Comparison of ENCODE assay signal across 1 cellular context in genomic region chr19:33344611-33345010, GRCh38.
TF ChIP-seq lines count a peak whose summit lies in the region.

No MANE protein-coding gene starts in this region.

TF ChIP-seq in A549, 52 proteins besides CTCF, POLR2A, EP300 and RAD21:
- no peak for TF ChIP-seq MAX (IDR thresholded peaks at IDR 0.05)
- TF ChIP-seq RFX5 (IDR thresholded peaks at IDR 0.05), result no peak
- TF ChIP-seq BHLHE40 (IDR thresholded peaks at IDR 0.05; ENCODE audit: low read depth, low read length), result no peak
- no peak for TF ChIP-seq KDM1A (IDR thresholded peaks at IDR 0.05; ENCODE audit: low read depth)
- TF ChIP-seq NPAS2 (CRISPR knock-in tag; IDR thresholded peaks at IDR 0.05; ENCODE audit: borderline replicate concordance), result no peak
- TF ChIP-seq SREBF2 (IDR thresholded peaks at IDR 0.05), result no peak
- no peak for TF ChIP-seq CEBPB (IDR thresholded peaks at IDR 0.05)
- no peak for TF ChIP-seq ZNF302 (CRISPR knock-in tag; IDR thresholded peaks at IDR 0.05)
- TF ChIP-seq MAFK (IDR thresholded peaks at IDR 0.05; ENCODE audit: partially characterized antibody), result no peak
- no peak for TF ChIP-seq ZSCAN20 (CRISPR knock-in tag; IDR thresholded peaks at IDR 0.05)
- TF ChIP-seq GATA3 (IDR thresholded peaks at IDR 0.05; ENCODE audit: borderline replicate concordance), result no peak
- no peak for TF ChIP-seq PBX3 (IDR thresholded peaks at IDR 0.05)
- TF ChIP-seq FOSB (CRISPR knock-in tag; IDR thresholded peaks at IDR 0.05), result no peak
- no peak for TF ChIP-seq HEYL (CRISPR knock-in tag; IDR thresholded peaks at IDR 0.05)
- no peak for TF ChIP-seq USF2 (IDR thresholded peaks at IDR 0.05)
- no peak for TF ChIP-seq MYC (IDR thresholded peaks at IDR 0.05; ENCODE audit: borderline replicate concordance, low read length)
- no peak for TF ChIP-seq FOXS1 (CRISPR knock-in tag; IDR thresholded peaks at IDR 0.05)
- no peak for TF ChIP-seq POLR2AphosphoS2 (conservative IDR thresholded peaks at IDR 0.05; ENCODE audit: low read length)
- no peak for TF ChIP-seq TFCP2L1 (CRISPR knock-in tag; IDR thresholded peaks at IDR 0.05)
- no peak for TF ChIP-seq CHD2 (IDR thresholded peaks at IDR 0.05; ENCODE audit: low read length, partially characterized antibody)
